Comparison of ENCODE assay signal across 1 cellular context in the genomic region with DNA sequence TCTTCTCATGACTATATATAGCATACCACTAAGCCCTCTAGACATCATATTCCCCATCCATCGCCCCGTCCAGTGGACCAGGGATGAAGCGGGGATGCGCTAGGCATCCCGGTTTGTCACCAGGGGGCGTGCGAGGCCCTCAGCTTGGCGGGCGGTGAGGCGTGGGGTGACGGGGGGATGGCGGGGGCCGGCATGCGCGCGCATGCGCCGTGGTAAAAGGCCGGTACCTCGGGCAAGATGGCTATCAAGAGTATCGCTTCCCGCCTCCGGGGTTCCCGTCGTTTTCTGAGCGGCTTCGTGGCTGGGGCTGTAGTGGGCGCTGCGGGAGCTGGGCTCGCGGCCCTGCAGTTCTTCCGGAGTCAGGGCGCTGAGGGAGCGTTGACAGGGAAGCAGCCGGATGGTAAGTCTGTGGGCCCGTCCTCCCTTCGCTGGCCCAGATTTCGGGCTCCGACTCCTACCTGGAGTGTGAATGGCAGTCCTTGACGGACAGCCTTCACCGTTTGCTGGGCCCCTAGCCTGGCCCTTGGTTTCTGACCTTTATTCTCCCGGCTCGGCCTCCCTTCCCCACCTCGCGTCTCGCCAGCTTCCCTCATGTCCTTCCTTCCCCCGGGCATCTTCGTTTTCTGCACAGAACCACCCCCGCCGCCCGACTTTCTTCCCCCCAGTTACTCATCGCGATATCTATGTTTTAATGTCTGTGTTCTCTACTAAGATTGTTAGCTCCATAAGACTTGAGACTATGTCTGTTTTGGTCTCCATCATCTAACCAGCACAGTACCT.
A peak's percentile ranks its signal among the peaks of the same experiment; 100 is the strongest.
TF ChIP-seq lines count a peak whose summit lies in the region.

A gene with protein sequence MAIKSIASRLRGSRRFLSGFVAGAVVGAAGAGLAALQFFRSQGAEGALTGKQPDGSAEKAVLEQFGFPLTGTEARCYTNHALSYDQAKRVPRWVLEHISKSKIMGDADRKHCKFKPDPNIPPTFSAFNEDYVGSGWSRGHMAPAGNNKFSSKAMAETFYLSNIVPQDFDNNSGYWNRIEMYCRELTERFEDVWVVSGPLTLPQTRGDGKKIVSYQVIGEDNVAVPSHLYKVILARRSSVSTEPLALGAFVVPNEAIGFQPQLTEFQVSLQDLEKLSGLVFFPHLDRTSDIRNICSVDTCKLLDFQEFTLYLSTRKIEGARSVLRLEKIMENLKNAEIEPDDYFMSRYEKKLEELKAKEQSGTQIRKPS (plus strand): TSS at position 210 of the 780 bp plus-strand sequence. CDS start 28 bp downstream, at position 238.

TF ChIP-seq in K562, 482 proteins besides CTCF, POLR2A, EP300 and RAD21 (continued from another document and continues in another):
- no peak for TF ChIP-seq PBX2 (CRISPR knock-in tag; IDR thresholded peaks at IDR 0.05; ENCODE audit: low read depth)
- TF ChIP-seq PBX2 (tag; conservative IDR thresholded peaks at IDR 0.05; ENCODE audit: low read depth) = no peak
- TF ChIP-seq, protein P1, sequence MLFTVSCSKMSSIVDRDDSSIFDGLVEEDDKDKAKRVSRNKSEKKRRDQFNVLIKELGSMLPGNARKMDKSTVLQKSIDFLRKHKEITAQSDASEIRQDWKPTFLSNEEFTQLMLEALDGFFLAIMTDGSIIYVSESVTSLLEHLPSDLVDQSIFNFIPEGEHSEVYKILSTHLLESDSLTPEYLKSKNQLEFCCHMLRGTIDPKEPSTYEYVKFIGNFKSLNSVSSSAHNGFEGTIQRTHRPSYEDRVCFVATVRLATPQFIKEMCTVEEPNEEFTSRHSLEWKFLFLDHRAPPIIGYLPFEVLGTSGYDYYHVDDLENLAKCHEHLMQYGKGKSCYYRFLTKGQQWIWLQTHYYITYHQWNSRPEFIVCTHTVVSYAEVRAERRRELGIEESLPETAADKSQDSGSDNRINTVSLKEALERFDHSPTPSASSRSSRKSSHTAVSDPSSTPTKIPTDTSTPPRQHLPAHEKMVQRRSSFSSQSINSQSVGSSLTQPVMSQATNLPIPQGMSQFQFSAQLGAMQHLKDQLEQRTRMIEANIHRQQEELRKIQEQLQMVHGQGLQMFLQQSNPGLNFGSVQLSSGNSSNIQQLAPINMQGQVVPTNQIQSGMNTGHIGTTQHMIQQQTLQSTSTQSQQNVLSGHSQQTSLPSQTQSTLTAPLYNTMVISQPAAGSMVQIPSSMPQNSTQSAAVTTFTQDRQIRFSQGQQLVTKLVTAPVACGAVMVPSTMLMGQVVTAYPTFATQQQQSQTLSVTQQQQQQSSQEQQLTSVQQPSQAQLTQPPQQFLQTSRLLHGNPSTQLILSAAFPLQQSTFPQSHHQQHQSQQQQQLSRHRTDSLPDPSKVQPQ (CRISPR knock-in tag; IDR thresholded peaks at IDR 0.05; ENCODE audit: borderline replicate concordance) = no peak
- no peak for TF ChIP-seq NFE2 (IDR thresholded peaks at IDR 0.05; ENCODE audit: low read depth)
- TF ChIP-seq HNRNPH1 (optimal IDR thresholded peaks at IDR 0.05; ENCODE audit: low read depth, low read length) = no peak
- TF ChIP-seq E2F5 (CRISPR knock-in tag; IDR thresholded peaks at IDR 0.05) = peak; percentile 79
- no peak for TF ChIP-seq ZNF695 (CRISPR knock-in tag; IDR thresholded peaks at IDR 0.05)
- TF ChIP-seq ESRRB (CRISPR knock-in tag; IDR thresholded peaks at IDR 0.05; ENCODE audit: borderline replicate concordance) = no peak
- TF ChIP-seq HSF4 (CRISPR knock-in tag; IDR thresholded peaks at IDR 0.05; ENCODE audit: borderline replicate concordance) = no peak
- TF ChIP-seq ZNF79 (CRISPR knock-in tag; IDR thresholded peaks at IDR 0.05; ENCODE audit: low read depth) = no peak
- no peak for TF ChIP-seq MEF2D (tag; conservative IDR thresholded peaks at IDR 0.05; ENCODE audit: low read depth)
- TF ChIP-seq DLX4 (CRISPR knock-in tag; IDR thresholded peaks at IDR 0.05) = no peak
- TF ChIP-seq, protein P2, sequence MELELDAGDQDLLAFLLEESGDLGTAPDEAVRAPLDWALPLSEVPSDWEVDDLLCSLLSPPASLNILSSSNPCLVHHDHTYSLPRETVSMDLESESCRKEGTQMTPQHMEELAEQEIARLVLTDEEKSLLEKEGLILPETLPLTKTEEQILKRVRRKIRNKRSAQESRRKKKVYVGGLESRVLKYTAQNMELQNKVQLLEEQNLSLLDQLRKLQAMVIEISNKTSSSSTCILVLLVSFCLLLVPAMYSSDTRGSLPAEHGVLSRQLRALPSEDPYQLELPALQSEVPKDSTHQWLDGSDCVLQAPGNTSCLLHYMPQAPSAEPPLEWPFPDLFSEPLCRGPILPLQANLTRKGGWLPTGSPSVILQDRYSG (tag; conservative IDR thresholded peaks at IDR 0.05; ENCODE audit: low read depth) = no peak
- no peak for TF ChIP-seq SETDB1 (IDR thresholded peaks at IDR 0.05; ENCODE audit: low read length)
- TF ChIP-seq ZNF764 (CRISPR knock-in tag; IDR thresholded peaks at IDR 0.05; ENCODE audit: low read depth) = no peak
- no peak for TF ChIP-seq ZNF551 (CRISPR knock-in tag; IDR thresholded peaks at IDR 0.05)
- TF ChIP-seq ZNF77 (CRISPR knock-in tag; IDR thresholded peaks at IDR 0.05) = no peak
- TF ChIP-seq GABPB2 (CRISPR knock-in tag; conservative IDR thresholded peaks at IDR 0.05) = no peak
- TF ChIP-seq ZNF184 (CRISPR knock-in tag; IDR thresholded peaks at IDR 0.05) = no peak
- TF ChIP-seq ZNF121 (CRISPR knock-in tag; conservative IDR thresholded peaks at IDR 0.05) = no peak
- no peak for TF ChIP-seq RFX5 (IDR thresholded peaks at IDR 0.05; ENCODE audit: low read depth, low read length)
- no peak for TF ChIP-seq RBM17 (IDR thresholded peaks at IDR 0.05; ENCODE audit: borderline replicate concordance, low read depth, low read length)
- TF ChIP-seq NR1H2 (CRISPR knock-in tag; IDR thresholded peaks at IDR 0.05) = peak; percentile 84; the same call in 1 of the 2 replicates
- peak; percentile 32 to 64; a peak in 1 of 4 replicates for TF ChIP-seq SIN3A (IDR thresholded peaks at IDR 0.05; ENCODE audit: borderline replicate concordance in 2 of 2, control insufficient read depth in 1 of 2, low read depth in 2 of 2, low read length in 2 of 2)
- TF ChIP-seq ZKSCAN8 (CRISPR knock-in tag; IDR thresholded peaks at IDR 0.05) = no peak
- TF ChIP-seq, protein P3, sequence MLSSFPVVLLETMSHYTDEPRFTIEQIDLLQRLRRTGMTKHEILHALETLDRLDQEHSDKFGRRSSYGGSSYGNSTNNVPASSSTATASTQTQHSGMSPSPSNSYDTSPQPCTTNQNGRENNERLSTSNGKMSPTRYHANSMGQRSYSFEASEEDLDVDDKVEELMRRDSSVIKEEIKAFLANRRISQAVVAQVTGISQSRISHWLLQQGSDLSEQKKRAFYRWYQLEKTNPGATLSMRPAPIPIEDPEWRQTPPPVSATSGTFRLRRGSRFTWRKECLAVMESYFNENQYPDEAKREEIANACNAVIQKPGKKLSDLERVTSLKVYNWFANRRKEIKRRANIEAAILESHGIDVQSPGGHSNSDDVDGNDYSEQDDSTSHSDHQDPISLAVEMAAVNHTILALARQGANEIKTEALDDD (IDR thresholded peaks at IDR 0.05) = no peak
- no peak for TF ChIP-seq PYGO2 (tag; IDR thresholded peaks at IDR 0.05)
- peak; percentile 83 for TF ChIP-seq SUPT5H (IDR thresholded peaks at IDR 0.05)
- 0 out of 2 replicates have a peak, but pooled peaks have one; percentile 40 for TF ChIP-seq RBM14 (IDR thresholded peaks at IDR 0.05; ENCODE audit: borderline replicate concordance, insufficient read depth, low read depth, low read length)
- TF ChIP-seq ZNF57 (CRISPR knock-in tag; IDR thresholded peaks at IDR 0.05) = no peak
- TF ChIP-seq PCBP1 (IDR thresholded peaks at IDR 0.05; ENCODE audit: low read depth, low read length, poor library complexity, severe bottlenecking) = peak; percentile 38
- TF ChIP-seq ZSCAN32 (CRISPR knock-in tag; IDR thresholded peaks at IDR 0.05) = no peak
- TF ChIP-seq, protein P4, sequence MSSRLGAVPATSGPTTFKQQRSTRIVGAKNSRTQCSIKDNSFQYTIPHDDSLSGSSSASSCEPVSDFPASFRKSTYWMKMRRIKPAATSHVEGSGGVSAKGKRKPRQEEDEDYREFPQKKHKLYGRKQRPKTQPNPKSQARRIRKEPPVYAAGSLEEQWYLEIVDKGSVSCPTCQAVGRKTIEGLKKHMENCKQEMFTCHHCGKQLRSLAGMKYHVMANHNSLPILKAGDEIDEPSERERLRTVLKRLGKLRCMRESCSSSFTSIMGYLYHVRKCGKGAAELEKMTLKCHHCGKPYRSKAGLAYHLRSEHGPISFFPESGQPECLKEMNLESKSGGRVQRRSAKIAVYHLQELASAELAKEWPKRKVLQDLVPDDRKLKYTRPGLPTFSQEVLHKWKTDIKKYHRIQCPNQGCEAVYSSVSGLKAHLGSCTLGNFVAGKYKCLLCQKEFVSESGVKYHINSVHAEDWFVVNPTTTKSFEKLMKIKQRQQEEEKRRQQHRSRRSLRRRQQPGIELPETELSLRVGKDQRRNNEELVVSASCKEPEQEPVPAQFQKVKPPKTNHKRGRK (tag; IDR thresholded peaks at IDR 0.05) = no peak
- TF ChIP-seq POLR3G (IDR thresholded peaks at IDR 0.05; ENCODE audit: extremely low read depth, insufficient read length, insufficient replicate concordance) = no peak
- no peak for TF ChIP-seq BRD9 (IDR thresholded peaks at IDR 0.05; ENCODE audit: low read depth, partially characterized antibody)
- TF ChIP-seq, protein P5, sequence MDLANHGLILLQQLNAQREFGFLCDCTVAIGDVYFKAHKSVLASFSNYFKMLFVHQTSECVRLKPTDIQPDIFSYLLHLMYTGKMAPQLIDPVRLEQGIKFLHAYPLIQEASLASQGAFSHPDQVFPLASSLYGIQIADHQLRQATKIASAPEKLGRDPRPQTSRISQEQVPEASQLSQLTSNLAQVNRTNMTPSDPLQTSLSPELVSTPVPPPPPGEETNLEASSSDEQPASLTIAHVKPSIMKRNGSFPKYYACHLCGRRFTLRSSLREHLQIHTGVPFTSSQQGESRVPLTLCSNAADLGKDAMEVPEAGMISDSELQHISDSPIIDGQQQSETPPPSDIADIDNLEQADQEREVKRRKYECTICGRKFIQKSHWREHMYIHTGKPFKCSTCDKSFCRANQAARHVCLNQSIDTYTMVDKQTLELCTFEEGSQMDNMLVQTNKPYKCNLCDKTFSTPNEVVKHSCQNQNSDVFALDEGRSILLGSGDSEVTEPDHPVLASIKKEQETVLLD (IDR thresholded peaks at IDR 0.05) = peak; percentile 96
- TF ChIP-seq CCNT2 (IDR thresholded peaks at IDR 0.05; ENCODE audit: borderline replicate concordance, extremely low read depth, insufficient read length, low read depth, low read length) = peak; percentile 88
- peak; percentile 97 for TF ChIP-seq ETV5 (CRISPR knock-in tag; IDR thresholded peaks at IDR 0.05; ENCODE audit: low read depth)
- no peak for TF ChIP-seq MXI1 (IDR thresholded peaks at IDR 0.05; ENCODE audit: low read depth, low read length)
- no peak for TF ChIP-seq RBM22 (IDR thresholded peaks at IDR 0.05; ENCODE audit: low read depth, low read length, poor library complexity, severe bottlenecking)
- TF ChIP-seq ZNF766 (CRISPR knock-in tag; conservative IDR thresholded peaks at IDR 0.05) = no peak
- TF ChIP-seq, protein P6, sequence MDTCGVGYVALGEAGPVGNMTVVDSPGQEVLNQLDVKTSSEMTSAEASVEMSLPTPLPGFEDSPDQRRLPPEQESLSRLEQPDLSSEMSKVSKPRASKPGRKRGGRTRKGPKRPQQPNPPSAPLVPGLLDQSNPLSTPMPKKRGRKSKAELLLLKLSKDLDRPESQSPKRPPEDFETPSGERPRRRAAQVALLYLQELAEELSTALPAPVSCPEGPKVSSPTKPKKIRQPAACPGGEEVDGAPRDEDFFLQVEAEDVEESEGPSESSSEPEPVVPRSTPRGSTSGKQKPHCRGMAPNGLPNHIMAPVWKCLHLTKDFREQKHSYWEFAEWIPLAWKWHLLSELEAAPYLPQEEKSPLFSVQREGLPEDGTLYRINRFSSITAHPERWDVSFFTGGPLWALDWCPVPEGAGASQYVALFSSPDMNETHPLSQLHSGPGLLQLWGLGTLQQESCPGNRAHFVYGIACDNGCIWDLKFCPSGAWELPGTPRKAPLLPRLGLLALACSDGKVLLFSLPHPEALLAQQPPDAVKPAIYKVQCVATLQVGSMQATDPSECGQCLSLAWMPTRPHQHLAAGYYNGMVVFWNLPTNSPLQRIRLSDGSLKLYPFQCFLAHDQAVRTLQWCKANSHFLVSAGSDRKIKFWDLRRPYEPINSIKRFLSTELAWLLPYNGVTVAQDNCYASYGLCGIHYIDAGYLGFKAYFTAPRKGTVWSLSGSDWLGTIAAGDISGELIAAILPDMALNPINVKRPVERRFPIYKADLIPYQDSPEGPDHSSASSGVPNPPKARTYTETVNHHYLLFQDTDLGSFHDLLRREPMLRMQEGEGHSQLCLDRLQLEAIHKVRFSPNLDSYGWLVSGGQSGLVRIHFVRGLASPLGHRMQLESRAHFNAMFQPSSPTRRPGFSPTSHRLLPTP (IDR thresholded peaks at IDR 0.05; ENCODE audit: borderline replicate concordance, extremely low read depth, insufficient read length) = no peak
- TF ChIP-seq SPI1 (IDR thresholded peaks at IDR 0.05; ENCODE audit: borderline replicate concordance, low read depth, low read length) = peak; percentile 20; the same call in 1 of the 2 replicates
- peak; percentile 85 for TF ChIP-seq HDAC2 (IDR thresholded peaks at IDR 0.05)
- no peak for TF ChIP-seq MCM5 (IDR thresholded peaks at IDR 0.05; ENCODE audit: low read depth)
